9 cellular contexts compared by ENCODE assay signal in the genomic region with DNA sequence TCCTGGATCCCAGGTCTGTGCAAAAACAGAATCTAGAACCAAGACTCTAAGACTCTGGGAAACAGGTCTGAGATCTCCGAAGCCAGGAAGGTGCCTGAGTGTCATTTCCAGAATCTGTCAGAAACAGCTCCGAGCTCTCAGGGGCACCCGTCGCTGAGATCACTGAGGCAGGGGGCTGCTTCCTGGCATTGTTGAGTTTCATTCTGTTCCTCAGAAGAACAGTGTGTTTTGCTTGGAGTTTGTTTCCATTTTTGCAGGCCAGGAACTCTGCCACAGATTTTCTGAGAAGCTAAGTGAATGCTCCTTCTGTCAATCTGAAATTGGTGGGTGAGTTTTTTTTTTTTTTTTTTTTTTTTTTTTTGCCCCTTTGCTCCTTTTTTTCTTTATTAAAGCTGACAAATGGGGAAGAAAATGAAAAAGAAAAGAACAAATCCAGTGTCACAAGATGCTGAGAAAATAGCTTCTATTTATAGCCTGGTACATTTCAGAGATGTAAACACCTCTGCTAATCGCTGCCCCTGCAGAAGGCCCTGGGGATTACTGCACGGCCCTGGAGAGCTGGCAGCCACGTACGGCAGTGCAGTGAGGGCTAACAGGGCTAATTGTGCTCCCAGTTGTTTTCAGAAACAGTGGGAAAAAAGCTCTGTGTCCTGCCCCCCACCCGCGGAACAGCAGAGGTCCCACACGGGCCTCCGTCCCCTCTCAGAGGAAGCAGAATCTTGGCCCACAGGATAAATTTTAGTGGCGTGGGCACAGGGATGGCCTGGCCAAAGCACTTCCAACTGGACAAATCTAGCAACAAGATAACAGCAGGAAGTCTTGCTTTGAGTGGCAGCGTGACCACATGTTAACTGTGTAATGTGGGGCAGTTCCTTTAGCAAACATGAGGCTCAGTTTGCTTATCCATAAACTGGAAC.
DNase-seq lines count a peak whose midpoint lies in the region; FAIRE-seq and TF ChIP-seq lines count a peak whose summit lies in the region.
"Had no signal": no experiment of that assay in that cellular context is flagged by ENCODE, and none has a peak within 500 bp of the region (broad histone marks: within the 10 kb centered on the region; RNA-seq: fewer than 3 reads in every experiment).

No MANE protein-coding gene starts in this region.

- peak overlapping the region; percentile 47 for H3K4me2 ChIP-seq in skeletal muscle satellite cell (ENCODE audit: low read length)

- H3K9ac ChIP-seq in skeletal muscle satellite cell (ENCODE audit: low read depth, low read length), result peak overlapping the region; percentile 55

- no peak for TF ChIP-seq CTCF in cardiac muscle cell (IDR thresholded peaks at IDR 0.05; ENCODE audit: low read depth, low read length)

- DNase-seq in NCI-H1092 (lab: John Stamatoyannopoulos, UW), result peak; percentile 67
- DNase-seq in SJSA1 (ENCODE audit: low read depth in 1 of 2, low spot score in 2 of 2), result peak in 1 of 2 experiments; percentile 68
- DNase-seq in cardiac muscle cell (ENCODE audit: low read depth in 1 of 2, low spot score in 1 of 2), result peak; percentile 61 to 78
- DNase-seq in GM12891 (ENCODE audit: insufficient read length, low spot score), result no peak
- DNase-seq in HUDEP-2 (lab: John Stamatoyannopoulos, UW; ENCODE audit: unreplicated experiment in 76 of 76), result no peak
- no peak for DNase-seq in SKM-1 treated with dmso at 0.1 percent for 144 hours (lab: John Stamatoyannopoulos, UW; ENCODE audit: unreplicated experiment)
- DNase-seq: activated CD4-positive, alpha-beta T cell treated with anti-CD3 and anti-CD28 coated beads, Interleukin-2, amount 50 U/mL, for 4 hours had no signal

- TF ChIP-seq POLR2A in GM12891 (IDR thresholded peaks at IDR 0.05; ENCODE audit: low read depth, low read length), result no peak

- H3K9me3 ChIP-seq in SJSA1 (replicated peaks), result no peaks in the 10 kb centered on the region
- H3K9me3 ChIP-seq in cardiac muscle cell (ENCODE audit: low read depth), result no peaks in the 10 kb centered on the region
- H3K9me3 ChIP-seq in skeletal muscle satellite cell (replicated peaks; ENCODE audit: low read length), result no peaks in the 10 kb centered on the region

- H3K4me1 ChIP-seq in SJSA1 (replicated peaks) (peaks cover 15% of the 10 kb centered on the region), cardiac muscle cell (ENCODE audit: low read depth) (peaks cover 10% of the 10 kb centered on the region), skeletal muscle satellite cell (ENCODE audit: control insufficient read depth, insufficient read depth, low read length) (peaks cover 23% of the 10 kb centered on the region)

- H3K36me3 ChIP-seq in SJSA1 (no peaks in the 10 kb centered on the region), cardiac muscle cell (no peaks in the 10 kb centered on the region), skeletal muscle satellite cell (ENCODE audit: insufficient read depth, low read length) (no peaks in the 10 kb centered on the region)

- H3K4me3 ChIP-seq in SJSA1, result no peak overlapping the region
- H3K4me3 ChIP-seq in cardiac muscle cell, result no peak overlapping the region
- H3K4me3 ChIP-seq in skeletal muscle satellite cell (ENCODE audit: low read length), result no peak overlapping the region

- H3K27ac ChIP-seq in SJSA1 (peak overlapping the region; percentile 31), cardiac muscle cell (peak overlapping the region; percentile 92)

- FAIRE-seq in GM12891 (lab: Jason Lieb, UNC), result no peak
- FAIRE-seq: G401.6 had no signal

- H3K27me3 ChIP-seq in SJSA1 (replicated peaks) (no peaks in the 10 kb centered on the region), cardiac muscle cell (no peaks in the 10 kb centered on the region), skeletal muscle satellite cell (ENCODE audit: control insufficient read depth, insufficient read depth, low read length) (no peaks in the 10 kb centered on the region)

TF ChIP-seq in GM12891, 5 proteins besides CTCF, POLR2A, EP300 and RAD21:
- TF ChIP-seq SPI1 (IDR thresholded peaks at IDR 0.05; ENCODE audit: low read depth, low read length) (no peak), TAF1 (IDR thresholded peaks at IDR 0.05; ENCODE audit: low read depth, low read length) (no peak), POU2F2 (IDR thresholded peaks at IDR 0.05; ENCODE audit: low read depth, low read length) (no peak), PAX5 (IDR thresholded peaks at IDR 0.05; ENCODE audit: insufficient read depth, low read length, severe bottlenecking) (no peak), POLR2AphosphoS5 (IDR thresholded peaks at IDR 0.05; ENCODE audit: low read depth, low read length) (no peak)

Comparison
In these comparisons a context has a peak if more than half of its experiments do, and no peak if none do; other contexts are left out.
1. DNase-seq: peak in NCI-H1092 (single experiment) and cardiac muscle cell (2 of 2); none in GM12891 (single experiment), HUDEP-2 (0 of 76) and SKM-1 treated with dmso at 0.1 percent for 144 hours (single experiment).